In the genomic region with DNA sequence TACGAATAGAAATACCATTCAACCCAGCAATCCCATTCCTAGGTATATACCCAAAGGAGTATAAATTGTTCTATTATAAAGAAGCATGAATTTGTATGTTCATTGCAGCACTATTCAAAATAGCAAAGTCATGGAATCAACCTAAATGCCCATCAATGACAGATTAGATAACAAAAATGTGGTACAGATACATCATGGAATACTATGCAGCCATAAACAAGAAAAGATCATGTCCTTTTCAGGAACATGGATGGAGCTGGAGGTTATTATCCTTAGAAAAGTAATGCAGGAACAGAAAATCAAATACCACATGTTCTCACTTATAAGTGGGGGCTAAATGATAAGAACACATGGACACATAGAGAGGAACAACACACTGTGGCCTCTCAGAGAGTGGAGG, we compare ENCODE assay signal across 6 cellular contexts.
"Had no signal": no experiment of that assay in that cellular context is flagged by ENCODE, and none has a peak within 500 bp of the region (broad histone marks: within the 10 kb centered on the region; RNA-seq: fewer than 3 reads in every experiment).

No MANE protein-coding gene starts in this region.

- H3K4me3 ChIP-seq: GM12878 had no signal

- FAIRE-seq: GM12878, GM12891, GM12892, GM18507 had no signal

- ATAC-seq: GM12878 had no signal

- DNase-seq: GDM1, GF-D8 had no signal
